8 cellular contexts compared by ENCODE assay signal in genomic region chr19:36489920-36490415, GRCh38. TPM values are rescaled to one million over a fixed set of nuclear protein-coding genes. Genes with fewer than 3 reads are reported as not detected.
A peak's percentile ranks its signal among the peaks of the same experiment; 100 is the strongest.
DNase-seq lines count a peak whose midpoint lies in the region; ATAC-seq, FAIRE-seq and TF ChIP-seq lines count a peak whose summit lies in the region.

No MANE protein-coding gene starts in this region.

- H3K27me3 Mint-ChIP-seq in CD8-positive, alpha-beta T cell (ENCODE audit: low read depth), result no peaks in the 10 kb centered on the region
- H3K27me3 Mint-ChIP-seq in progenitor cell of endocrine pancreas, result no peaks in the 10 kb centered on the region

- H3K4me1 Mint-ChIP-seq in CD8-positive, alpha-beta T cell (ENCODE audit: low read depth), result peaks cover 33% of the 10 kb centered on the region
- H3K4me1 Mint-ChIP-seq in progenitor cell of endocrine pancreas (ENCODE audit: low read depth), result peaks cover 12% of the 10 kb centered on the region

- H3K36me3 ChIP-seq in CD8-positive, alpha-beta T cell (ENCODE audit: insufficient read depth, low read length), result no peaks in the 10 kb centered on the region
- peaks cover 12% of the 10 kb centered on the region; the same call in 1 of the 2 replicates for H3K36me3 ChIP-seq in PC-3 (ENCODE audit: low read depth, low read length)

- H3K9me3 ChIP-seq in CD8-positive, alpha-beta T cell (ENCODE audit: low read length), result no peaks in the 10 kb centered on the region
- H3K9me3 ChIP-seq in PC-3 (ENCODE audit: low read length), result no peaks in the 10 kb centered on the region

- BruUV-seq in PC-3 (replicated peaks; lab: Mats Ljungman, UMichigan), result no TSS peak

- intact Hi-C loops in CD8-positive, alpha-beta T cell (cut with DNase I, micrococcal nuclease), result loop anchor here (1.0 to 5.0 kb wide), 19 partner anchors 38 to 881 kb away; partner anchors contain the start of genes ZFP14 (in 2 of the 2), ZFP82 (in 2 of the 2), ZNF260 (in 2 of the 2) and ZNF345 (in 2 of the 2)
- intact Hi-C loops in PC-3 (cut with micrococcal nuclease), result loop anchor here (5.0 kb wide), 1 partner anchor 298 kb away; no protein-coding TSS in a partner anchor
- intact Hi-C loops in left cardiac atrium (cut with DNase I), result loop anchor here in 1 of 2 donors (5.0 kb wide), 1 partner anchor 68 kb away; no protein-coding TSS in a partner anchor

- peak overlapping the region; percentile 97 for H3K4me2 ChIP-seq in PC-3 (ENCODE audit: low read length)

- H3K27ac ChIP-seq in CD8-positive, alpha-beta T cell (ENCODE audit: low read depth, low read length), result peak overlapping the region; percentile 79
- H3K27ac ChIP-seq in PC-3 (ENCODE audit: low read length), result peak overlapping the region; percentile 83

- TF ChIP-seq CTCF in CD8-positive, alpha-beta T cell (IDR thresholded peaks at IDR 0.05), result no peak
- TF ChIP-seq CTCF in PC-3 (conservative IDR thresholded peaks at IDR 0.05; ENCODE audit: low read depth, low read length) (no peak), progenitor cell of endocrine pancreas (IDR thresholded peaks at IDR 0.05; ENCODE audit: unreplicated experiment) (no peak)

- H3K27me3 ChIP-seq in CD8-positive, alpha-beta T cell (ENCODE audit: insufficient read depth, low read length), result no peaks in the 10 kb centered on the region
- H3K27me3 ChIP-seq in PC-3 (ENCODE audit: low read length), result no peaks in the 10 kb centered on the region

- peak; percentile 38 for ATAC-seq in CD8-positive, alpha-beta T cell
- ATAC-seq in HG03469 (IDR thresholded peaks at IDR 0.05; ENCODE audit: unreplicated experiment) (peak; percentile 36), PC-3 (peak; percentile 85), left cardiac atrium (peak; percentile 92 to 97), GM21619 (IDR thresholded peaks at IDR 0.05; ENCODE audit: unreplicated experiment) (no peak)

- CTCF ChIA-PET in CD8-positive, alpha-beta T cell (lab: Charles Lee), result no interaction called here
- CTCF ChIA-PET in PC-3 (lab: Charles Lee), result no interaction called here

- peak; percentile 81 for FAIRE-seq in GM19239 (lab: Jason Lieb, UNC)

- H3K4me3 Mint-ChIP-seq in CD8-positive, alpha-beta T cell, result peak overlapping the region; percentile 99
- H3K4me3 Mint-ChIP-seq in progenitor cell of endocrine pancreas (ENCODE audit: low read depth), result peak overlapping the region; percentile 98

- peaks cover 10% of the 10 kb centered on the region for H3K9me3 Mint-ChIP-seq in CD8-positive, alpha-beta T cell
- H3K9me3 Mint-ChIP-seq in progenitor cell of endocrine pancreas (ENCODE audit: low read depth), result peaks cover 9% of the 10 kb centered on the region

- peaks cover 28% of the 10 kb centered on the region for H3K36me3 Mint-ChIP-seq in CD8-positive, alpha-beta T cell
- peaks cover 13% of the 10 kb centered on the region for H3K36me3 Mint-ChIP-seq in progenitor cell of endocrine pancreas (ENCODE audit: insufficient read depth)

- H2AFZ ChIP-seq in PC-3 (ENCODE audit: low read length), result peak overlapping the region; percentile 99

- DNase-seq in CD8-positive, alpha-beta T cell, result peak in 5 of 7 experiments; percentile 58 to 74 (median 67)
- DNase-seq in GM19239 (ENCODE audit: insufficient read length, low spot score) (peak; percentile 69), PC-3 (peak; percentile 82), left cardiac atrium (peak; percentile 84), progenitor cell of endocrine pancreas (ENCODE audit: low spot score, unreplicated experiment) (no peak)
- peak; percentile 73 for DNase-seq in activated naive CD4-positive, alpha-beta T cell treated with anti-CD3 and anti-CD28 coated beads, Interleukin-2, amount 50 U/mL, for 16 hours

- no peaks in the 10 kb centered on the region for H3K9me2 ChIP-seq in PC-3 (replicated peaks; ENCODE audit: low read length)

- no peaks in the 10 kb centered on the region for H3F3A ChIP-seq in PC-3 (ENCODE audit: low read length, unreplicated experiment)

- H3K79me2 ChIP-seq in PC-3 (ENCODE audit: low read length), result peaks cover 30% of the 10 kb centered on the region

- H3K27ac Mint-ChIP-seq in CD8-positive, alpha-beta T cell, result peak overlapping the region; percentile 96
- H3K27ac Mint-ChIP-seq in progenitor cell of endocrine pancreas, result peak overlapping the region; percentile 100

- POLR2A ChIA-PET in CD8-positive, alpha-beta T cell (lab: Charles Lee), result interaction anchor here (0.9 to 2.2 kb wide), 18 partner anchors 14 to 977 kb away, joined by 3 to 22 read pairs (median 4); partner anchors contain the start of genes ZFP14, ZNF146, ZNF260 and ZNF345
- POLR2A ChIA-PET in PC-3 (lab: Charles Lee; ENCODE audit: unreplicated experiment), result interaction anchor here (0.6 kb wide), 1 partner anchor 70 kb away, joined by 4 read pairs; no protein-coding TSS in a partner anchor

- peak overlapping the region; percentile 94 for H3K9ac ChIP-seq in PC-3 (ENCODE audit: low read length)

- H3K4me1 ChIP-seq in CD8-positive, alpha-beta T cell (ENCODE audit: insufficient read depth, low read length), result peaks cover 6% of the 10 kb centered on the region
- no peaks in the 10 kb centered on the region for H3K4me1 ChIP-seq in PC-3 (ENCODE audit: insufficient read depth, low read length)

- H3K4me3 ChIP-seq in CD8-positive, alpha-beta T cell (ENCODE audit: low read depth, low read length), result peak overlapping the region; percentile 84
- peak overlapping the region; percentile 96 for H3K4me3 ChIP-seq in PC-3 (ENCODE audit: low read length)

- no peaks in the 10 kb centered on the region for H4K20me1 ChIP-seq in PC-3 (ENCODE audit: low read length)

RNA-seq across cellular contexts. Expression of gene ZNF566, which starts 0.6 kb away (rescaled TPM):
- total RNA-seq in CD8-positive, alpha-beta T cell, result 1 to 10 TPM; 5.8 to 7.0 TPM
- 3.1 and 7.8 TPM in 2 replicates for total RNA-seq in PC-3 (2014; rRNA removed)
- total RNA-seq in left cardiac atrium, result 10 to 100 TPM; 10.7 to 10.8 TPM
- total RNA-seq in progenitor cell of endocrine pancreas, result 23.2 and 24.7 TPM in 2 replicates

RNA-seq across cellular contexts. Expression of gene ZNF260, which starts 38.1 kb away (rescaled TPM):
- total RNA-seq in CD8-positive, alpha-beta T cell, result 1 to 10 TPM; 2.8 to 4.6 TPM
- total RNA-seq in PC-3 (2014; rRNA removed) (5.5 and 6.0 TPM in 2 replicates), left cardiac atrium (1 to 10 TPM; 6.2 to 7.3 TPM), progenitor cell of endocrine pancreas (38.3 and 45.4 TPM in 2 replicates)
